35 cellular contexts compared by ENCODE assay signal in genomic region chr12:24573621-24574020, GRCh38.
"Had no signal": no experiment of that assay in that cellular context is flagged by ENCODE, and none has a peak within 500 bp of the region (broad histone marks: within the 10 kb centered on the region; RNA-seq: fewer than 3 reads in every experiment).

No MANE protein-coding gene starts in this region.

- H3K4me3 Mint-ChIP-seq: activated B cell treated with CpG ODN at 0.5 μM for 24 hours; activated CD8-positive, alpha-beta T cell treated with anti-CD3 and anti-CD28 coated beads for 36 hours; activated naive CD4-positive, alpha-beta T cell treated with anti-CD3 and anti-CD28 coated beads for 36 hours; activated naive CD4-positive, alpha-beta T cell treated with anti-CD3 and anti-CD28 coated beads, Interleukin-2, amount 50 U/mL, for 24 hours; activated naive CD8-positive, alpha-beta T cell treated with anti-CD3 and anti-CD28 coated beads for 36 hours; activated naive CD8-positive, alpha-beta T cell treated with anti-CD3 and anti-CD28 coated beads, Interleukin-2, amount 50 U/mL, for 24 hours; activated T-helper 1 cell treated with anti-CD3 and anti-CD28 coated beads, Interleukin-12 subunit alpha, Interleukin-12 subunit beta, Interleukin-2, Interleukin-4 antibody, amounts not matched to agents 30 ng/mL and 10 ng/mL and 1 ng/mL, durations not matched to agents 14 hours and 24 hours and 36 hours; brain; central memory CD8-positive, alpha-beta T cell; effector memory CD8-positive, alpha-beta T cell; T-cell; T-helper 1 cell treated with Interleukin-12 subunit alpha and Interleukin-12 subunit beta and Interleukin-4 antibody, amounts not matched to agents 30 μg/mL and 1 μg/mL, for 36 hours had no signal

- H3K27ac Mint-ChIP-seq: activated B cell treated with CpG ODN at 0.5 μM for 24 hours; activated CD8-positive, alpha-beta T cell treated with anti-CD3 and anti-CD28 coated beads for 36 hours; activated naive CD4-positive, alpha-beta T cell treated with anti-CD3 and anti-CD28 coated beads for 36 hours; activated naive CD4-positive, alpha-beta T cell treated with anti-CD3 and anti-CD28 coated beads, Interleukin-2, amount 50 U/mL, for 24 hours; activated naive CD8-positive, alpha-beta T cell treated with anti-CD3 and anti-CD28 coated beads for 36 hours; activated naive CD8-positive, alpha-beta T cell treated with anti-CD3 and anti-CD28 coated beads, Interleukin-2, amount 50 U/mL, for 24 hours; activated T-helper 1 cell treated with anti-CD3 and anti-CD28 coated beads, Interleukin-12 subunit alpha, Interleukin-12 subunit beta, Interleukin-2, Interleukin-4 antibody, amounts not matched to agents 30 ng/mL and 10 ng/mL and 1 ng/mL, durations not matched to agents 14 hours and 24 hours and 36 hours; activated T-helper 2 cell treated with anti-CD3 and anti-CD28 coated beads, Interferon-gamma antibody, Interleukin-2, Interleukin-4, amounts not matched to agents 10 μg/mL and 5 μg/mL and 100 μg/mL, durations not matched to agents 14 hours and 24 hours and 36 hours; brain; effector memory CD8-positive, alpha-beta T cell; T-cell; T-helper 1 cell treated with Interleukin-12 subunit alpha and Interleukin-12 subunit beta and Interleukin-4 antibody, amounts not matched to agents 30 μg/mL and 1 μg/mL, for 36 hours had no signal

- H3K4me1 Mint-ChIP-seq: activated B cell treated with CpG ODN at 0.5 μM for 24 hours; activated naive CD4-positive, alpha-beta T cell treated with anti-CD3 and anti-CD28 coated beads, Interleukin-2, amount 50 U/mL, for 24 hours; activated naive CD8-positive, alpha-beta T cell treated with anti-CD3 and anti-CD28 coated beads for 36 hours; activated naive CD8-positive, alpha-beta T cell treated with anti-CD3 and anti-CD28 coated beads, Interleukin-2, amount 50 U/mL, for 24 hours; brain; central memory CD8-positive, alpha-beta T cell; T-cell had no signal

- ATAC-seq: activated CD4-positive, CD25-positive, alpha-beta regulatory T cell treated with anti-CD3 and anti-CD28 coated beads, Interleukin-2, amount 50 U/mL, for 24 hours; activated CD8-positive, alpha-beta T cell treated with anti-CD3 and anti-CD28 coated beads for 36 hours; activated naive CD8-positive, alpha-beta T cell treated with anti-CD3 and anti-CD28 coated beads, Interleukin-2, amount 50 U/mL, for 24 hours; effector memory CD8-positive, alpha-beta T cell; T-cell had no signal

- DNase-seq: activated B cell treated with CpG ODN at 0.5 μM for 24 hours; activated CD4-positive, alpha-beta T cell treated with anti-CD3 and anti-CD28 coated beads for 48 hours; activated CD4-positive, alpha-beta T cell treated with anti-CD3 and anti-CD28 coated beads, Interleukin-2, amount 50 U/mL, for 1 hour; activated CD4-positive, alpha-beta T cell treated with anti-CD3 and anti-CD28 coated beads, Interleukin-2, amount 50 U/mL, for 48 hours; activated CD8-positive, alpha-beta memory T cell treated with anti-CD3 and anti-CD28 coated beads for 24 hours; activated CD8-positive, alpha-beta memory T cell treated with anti-CD3 and anti-CD28 coated beads, Interleukin-2, amount 50 U/mL, for 4 hours; activated CD8-positive, alpha-beta T cell treated with anti-CD3 and anti-CD28 coated beads for 36 hours; activated effector memory CD4-positive, alpha-beta T cell treated with anti-CD3 and anti-CD28 coated beads, Interleukin-2, amount 50 U/mL, for 16 hours; activated naive CD4-positive, alpha-beta T cell treated with anti-CD3 and anti-CD28 coated beads for 36 hours; activated naive CD8-positive, alpha-beta T cell treated with anti-CD3 and anti-CD28 coated beads for 36 hours; activated naive CD8-positive, alpha-beta T cell treated with anti-CD3 and anti-CD28 coated beads, Interleukin-2, amount 50 U/mL, for 24 hours; activated T-cell treated with anti-CD3 and anti-CD28 coated beads, Interleukin-2, amount 50 U/mL, for 1 hour; activated T-cell treated with anti-CD3 and anti-CD28 coated beads, Interleukin-2, amount 50 U/mL, for 48 hours; adrenal gland; amygdala; aorta; cortex of kidney; dermis blood vessel endothelial cell; effector CD4-positive, alpha-beta T cell; effector memory CD8-positive, alpha-beta T cell; esophagus squamous epithelium; foreskin fibroblast; head of caudate nucleus; T-cell; T-helper 9 cell; WERI-Rb-1 had no signal

- H3K4me3 ChIP-seq: adrenal gland, breast epithelium, cardiac muscle cell, esophagus squamous epithelium had no signal

- H3K9me3 Mint-ChIP-seq: activated B cell treated with CpG ODN at 0.5 μM for 24 hours; activated CD8-positive, alpha-beta T cell treated with anti-CD3 and anti-CD28 coated beads for 36 hours; activated naive CD4-positive, alpha-beta T cell treated with anti-CD3 and anti-CD28 coated beads for 36 hours; activated naive CD8-positive, alpha-beta T cell treated with anti-CD3 and anti-CD28 coated beads for 36 hours; activated T-helper 1 cell treated with anti-CD3 and anti-CD28 coated beads, Interleukin-12 subunit alpha, Interleukin-12 subunit beta, Interleukin-2, Interleukin-4 antibody, amounts not matched to agents 30 ng/mL and 10 ng/mL and 1 ng/mL, durations not matched to agents 14 hours and 24 hours and 36 hours; activated T-helper 2 cell treated with anti-CD3 and anti-CD28 coated beads, Interferon-gamma antibody, Interleukin-2, Interleukin-4, amounts not matched to agents 10 μg/mL and 5 μg/mL and 100 μg/mL, durations not matched to agents 14 hours and 24 hours and 36 hours; T-cell had no signal

- H3K36me3 Mint-ChIP-seq: activated naive CD4-positive, alpha-beta T cell treated with anti-CD3 and anti-CD28 coated beads, Interleukin-2, amount 50 U/mL, for 24 hours; activated naive CD8-positive, alpha-beta T cell treated with anti-CD3 and anti-CD28 coated beads for 36 hours; brain; T-cell had no signal
